In genomic region chr3:132317229-132317948, GRCh38 we compare ENCODE assay signal across 8 cellular contexts. TPM values are rescaled to one million over a fixed set of nuclear protein-coding genes. Genes with fewer than 3 reads are reported as not detected.
DNase-seq lines count a peak whose midpoint lies in the region; ATAC-seq, FAIRE-seq and TF ChIP-seq lines count a peak whose summit lies in the region.

Gene ACP3, plus strand, starts transcription at chr3:132317407. Its CDS starts 50 bp downstream, at chr3:132317457.

- H3K27ac ChIP-seq in PC-3 (ENCODE audit: low read length) (peak within 1 kb of the TSS; percentile 98), osteoblast (ENCODE audit: low read depth, low read length) (no peak within 1 kb of the TSS), Peyer's patch (peak within 1 kb of the TSS in 1 of 4 donors; percentile 44)

- no peak for TF ChIP-seq POLR2A in Peyer's patch (IDR thresholded peaks at IDR 0.05)

- peaks cover 12% of the 10 kb centered on the region for H3F3A ChIP-seq in PC-3 (ENCODE audit: low read length, unreplicated experiment)

- H3K9me3 ChIP-seq in PC-3 (ENCODE audit: low read length) (no peaks in the 10 kb centered on the region), osteoblast (ENCODE audit: low read depth, low read length) (no peaks in the 10 kb centered on the region), Peyer's patch (no peaks in the 10 kb centered on the region)

- H3K79me2 ChIP-seq in PC-3 (ENCODE audit: low read length), result no peaks in the 10 kb centered on the region
- no peaks in the 10 kb centered on the region for H3K79me2 ChIP-seq in osteoblast (ENCODE audit: insufficient read depth, low read length)

- no peaks in the 10 kb centered on the region for H3K9me2 ChIP-seq in PC-3 (replicated peaks; ENCODE audit: low read length)

- intact Hi-C loops in PC-3 (cut with micrococcal nuclease), result loop anchor here (1.0 to 2.0 kb wide), 2 partner anchors 25 to 62 kb away; no protein-coding TSS in a partner anchor

- H2AFZ ChIP-seq in PC-3 (ENCODE audit: low read length) (peak within 1 kb of the TSS; percentile 43; the same call in 1 of the 2 replicates), osteoblast (ENCODE audit: low read length) (peak within 1 kb of the TSS; percentile 19)

- no peaks in the 10 kb centered on the region for H3K36me3 ChIP-seq in PC-3 (ENCODE audit: low read depth, low read length)
- H3K36me3 ChIP-seq in osteoblast (ENCODE audit: insufficient read depth, low read length), result no peaks in the 10 kb centered on the region
- H3K36me3 ChIP-seq in Peyer's patch, result no peaks in the 10 kb centered on the region

- H3K9ac ChIP-seq in PC-3 (ENCODE audit: low read length), result peak within 1 kb of the TSS; percentile 76

- peaks cover 2% of the 10 kb centered on the region; the same call in 1 of the 2 replicates for H3K27me3 Mint-ChIP-seq in HFFc6 (ENCODE audit: insufficient read depth)

- peaks cover 36% of the 10 kb centered on the region for H3K4me1 ChIP-seq in PC-3 (ENCODE audit: insufficient read depth, low read length)
- H3K4me1 ChIP-seq in osteoblast (ENCODE audit: insufficient read depth, low read length), result peaks cover 17% of the 10 kb centered on the region
- H3K4me1 ChIP-seq in Peyer's patch, result peaks cover 0 to 14% (median 0%) of the 10 kb centered on the region in 4 donors

- H3K27me3 ChIP-seq in PC-3 (ENCODE audit: low read length) (no peaks in the 10 kb centered on the region), osteoblast (ENCODE audit: insufficient read depth, low read length) (peaks cover 6% of the 10 kb centered on the region), Peyer's patch (no peaks in the 10 kb centered on the region)

- peak within 1 kb of the TSS; percentile 58 for H3K4me3 ChIP-seq in PC-3 (ENCODE audit: low read length)
- peak within 1 kb of the TSS; percentile 14 for H3K4me3 ChIP-seq in fibroblast of mammary gland (ENCODE audit: control insufficient read depth, low read depth, low read length)
- peak within 1 kb of the TSS; percentile 32 for H3K4me3 ChIP-seq in osteoblast (ENCODE audit: insufficient read depth, low read length)
- H3K4me3 ChIP-seq in Peyer's patch, result peak within 1 kb of the TSS in 1 of 4 donors; percentile 22

- H3K4me3 Mint-ChIP-seq in HFFc6, result no peak within 1 kb of the TSS

- no peak within 1 kb of the TSS for H3K27ac Mint-ChIP-seq in HFFc6

- peak; percentile 69 for ATAC-seq in PC-3

- FAIRE-seq in frontal cortex (lab: Jason Lieb, UNC) (no peak), D721Med (lab: Jason Lieb, UNC) (no peak)

- H4K20me1 ChIP-seq in PC-3 (ENCODE audit: low read length) (no peaks in the 10 kb centered on the region), osteoblast (ENCODE audit: insufficient read depth, low read length) (no peaks in the 10 kb centered on the region)

- H3K36me3 Mint-ChIP-seq in HFFc6 (ENCODE audit: low read depth), result no peaks in the 10 kb centered on the region

- CTCF ChIA-PET in PC-3 (lab: Charles Lee), result interaction anchor here (0.9 to 1.2 kb wide), 3 partner anchors 26 to 30 kb away, joined by 3 to 10 read pairs (median 3); no protein-coding TSS in a partner anchor

- H3K4me2 ChIP-seq in PC-3 (ENCODE audit: low read length) (peak within 1 kb of the TSS; percentile 88), osteoblast (ENCODE audit: insufficient read depth, low read length) (peak within 1 kb of the TSS; percentile 72)

- TF ChIP-seq CTCF in HFFc6 (IDR thresholded peaks at IDR 0.05) (no peak), PC-3 (conservative IDR thresholded peaks at IDR 0.05; ENCODE audit: low read depth, low read length) (no peak), fibroblast of mammary gland (conservative IDR thresholded peaks at IDR 0.05; ENCODE audit: control insufficient read depth, insufficient read depth, low read depth, low read length) (no peak), osteoblast (IDR thresholded peaks at IDR 0.05; ENCODE audit: extremely low read depth, low read depth, low read length) (no peak), Peyer's patch (IDR thresholded peaks at IDR 0.05) (no peak), D721Med (IDR thresholded peaks at IDR 0.05; ENCODE audit: insufficient read depth, missing control alignments) (no peak)

- DNase-seq in COLO829 (ENCODE audit: low spot score) (peak; percentile 38), HFFc6 (peak; percentile 7), PC-3 (peak; percentile 95), fibroblast of mammary gland (ENCODE audit: low read depth) (peak; percentile 89), osteoblast (ENCODE audit: insufficient read length, low spot score, missing footprints) (no peak), Peyer's patch (no peak), frontal cortex (ENCODE audit: low spot score in 2 of 2) (no peak), D721Med (ENCODE audit: insufficient read length, low spot score) (no peak)

- POLR2A ChIA-PET in PC-3 (lab: Charles Lee; ENCODE audit: unreplicated experiment), result no interaction called here

- peaks cover 15% of the 10 kb centered on the region for H3K4me1 Mint-ChIP-seq in HFFc6 (ENCODE audit: low read depth)

- BruUV-seq in PC-3 (replicated peaks; lab: Mats Ljungman, UMichigan), result TSS peak; percentile 24

- no peaks in the 10 kb centered on the region for H3K9me3 Mint-ChIP-seq in HFFc6

RNA-seq across cellular contexts. Expression of gene ACP3, which starts in this region (rescaled TPM):
- total RNA-seq in HFFc6 (2021; fragmentation: NEBNext Ultra II Directional; extraction: Animal tissue kit (Norgen Biotek cat#: 25700)), result not detected
- 0.15 and 0.75 TPM in 2 replicates for total RNA-seq in PC-3 (2014; rRNA removed)
- under 0.01 TPM in 1 of 2 replicates, not detected in the other for total RNA-seq in osteoblast
- total RNA-seq in Peyer's patch, result 10 to 100 TPM in 2 of 4 donors, 1 to 10 TPM in 2; 1.0 to 41.3 (median 7.9) TPM
- total RNA-seq in frontal cortex, result not detected

Comparison
In these comparisons a context has a peak if more than half of its experiments do, and no peak if none do; other contexts are left out.
1. Peak in DNase-seq in HFFc6; RNA of the gene not detected or under 1 TPM.
2. Peak in DNase-seq, ATAC-seq, H3K4me3 ChIP-seq, H3K27ac ChIP-seq, H3K9ac ChIP-seq and H3K4me2 ChIP-seq in PC-3; RNA of the gene not detected or under 1 TPM.
3. DNase-seq: peak in COLO829 (single experiment) and fibroblast of mammary gland (single experiment); none in osteoblast (single experiment), Peyer's patch (0 of 3), frontal cortex (0 of 2) and D721Med (single experiment).